Comparison of ENCODE assay signal across 29 cellular contexts in genomic region chr14:100581228-100582145, GRCh38. TPM values are rescaled to one million over a fixed set of nuclear protein-coding genes. Genes with fewer than 3 reads are reported as not detected.
DNase-seq lines count a peak whose midpoint lies in the region; ATAC-seq and TF ChIP-seq lines count a peak whose summit lies in the region.
"Had no signal": no experiment of that assay in that cellular context is flagged by ENCODE, and none has a peak within 500 bp of the region (broad histone marks: within the 10 kb centered on the region; RNA-seq: fewer than 3 reads in every experiment).

No MANE protein-coding gene starts in this region.

- H2BK12ac ChIP-seq in neuronal stem cell (ENCODE audit: low read length), result no peak overlapping the region

- peak overlapping the region; percentile 80 for H3K23ac ChIP-seq in neuronal stem cell (ENCODE audit: low read depth, low read length, poor library complexity)

- peak overlapping the region; percentile 93 for H2AK5ac ChIP-seq in neuronal stem cell (ENCODE audit: low read depth, low read length)

- ATAC-seq in Right ventricle myocardium superior (ENCODE audit: poor library complexity), result no peak
- no peak for ATAC-seq in naive thymus-derived CD4-positive, alpha-beta T cell
- no peak for ATAC-seq in HG03196 (IDR thresholded peaks at IDR 0.05; ENCODE audit: unreplicated experiment)
- ATAC-seq: activated CD4-positive, CD25-positive, alpha-beta regulatory T cell treated with anti-CD3 and anti-CD28 coated beads, Interleukin-2, amount 50 U/mL, for 24 hours; esophagus mucosa; gastrocnemius medialis had no signal

- TF ChIP-seq CTCF in BE2C (IDR thresholded peaks at IDR 0.05; ENCODE audit: low read depth, low read length) (no peak), testis (IDR thresholded peaks at IDR 0.05) (no peak)

- no peak overlapping the region for H3K27ac ChIP-seq in neuronal stem cell (replicated peaks; ENCODE audit: low read length)
- no peak overlapping the region for H3K27ac ChIP-seq in naive thymus-derived CD4-positive, alpha-beta T cell (ENCODE audit: low read depth, low read length)
- H3K27ac ChIP-seq in testis, result no peak overlapping the region
- H3K27ac ChIP-seq: gastrocnemius medialis, tibial nerve had no signal

- CTCF ChIA-PET in naive thymus-derived CD4-positive, alpha-beta T cell (lab: Charles Lee), result no interaction called here

- no peak overlapping the region for H3K4me3 ChIP-seq in BE2C (ENCODE audit: low read depth, low read length)
- H3K4me3 ChIP-seq in H7 (ENCODE audit: insufficient read depth, low read depth, low read length), result no peak overlapping the region
- no peak overlapping the region for H3K4me3 ChIP-seq in neuronal stem cell (ENCODE audit: low read length in 2 of 2)
- no peak overlapping the region for H3K4me3 ChIP-seq in naive thymus-derived CD4-positive, alpha-beta T cell (ENCODE audit: low read length)
- no peak overlapping the region for H3K4me3 ChIP-seq in testis
- H3K4me3 ChIP-seq: gastrocnemius medialis, tibial nerve had no signal

- H3K14ac ChIP-seq in neuronal stem cell (ENCODE audit: low read length), result peak overlapping the region; percentile 76

- no peak overlapping the region for H2BK120ac ChIP-seq in neuronal stem cell (ENCODE audit: low read depth, low read length)

- H3K9ac ChIP-seq in neuronal stem cell (ENCODE audit: low read depth, low read length, poor library complexity), result no peak overlapping the region

- H3K27ac Mint-ChIP-seq in naive thymus-derived CD4-positive, alpha-beta T cell, result no peak overlapping the region
- H3K27ac Mint-ChIP-seq: activated naive CD4-positive, alpha-beta T cell treated with anti-CD3 and anti-CD28 coated beads, Interleukin-2, amount 50 U/mL, for 24 hours; nephron; progenitor cell of endocrine pancreas; stimulated activated naive CD8-positive, alpha-beta T cell treated with anti-CD3 and anti-CD28 coated beads, Interleukin-15, Interleukin-2, amounts not matched to agents 100 ng/mL and 50 ng/mL, for 24 hours had no signal

- peaks cover 0 to 5% (median 0%) of the 10 kb centered on the region in 5 donors for H3K27me3 Mint-ChIP-seq in naive thymus-derived CD4-positive, alpha-beta T cell
- H3K27me3 Mint-ChIP-seq: activated naive CD4-positive, alpha-beta T cell treated with anti-CD3 and anti-CD28 coated beads, Interleukin-2, amount 50 U/mL, for 24 hours; CD4-positive, alpha-beta memory T cell had no signal

- peaks cover 0 to 3% (median 0%) of the 10 kb centered on the region in 11 donors for H3K9me3 Mint-ChIP-seq in naive thymus-derived CD4-positive, alpha-beta T cell
- H3K9me3 Mint-ChIP-seq: activated naive CD4-positive, alpha-beta T cell treated with anti-CD3 and anti-CD28 coated beads, Interleukin-2, amount 50 U/mL, for 24 hours; nephron; stimulated activated naive CD8-positive, alpha-beta T cell treated with anti-CD3 and anti-CD28 coated beads, Interleukin-15, Interleukin-2, amounts not matched to agents 100 ng/mL and 50 ng/mL, for 24 hours had no signal

- H3K27me3 ChIP-seq in BE2C (no peaks in the 10 kb centered on the region), H7 (ENCODE audit: control insufficient read depth, insufficient read depth, low read length) (peaks cover 15% of the 10 kb centered on the region), neuronal stem cell (ENCODE audit: control insufficient read depth in 3 of 3, insufficient read depth in 3 of 3, low read depth in 1 of 3, low read length in 3 of 3) (peaks cover 2 to 36% (median 10%) of the 10 kb centered on the region in 3 experiments), testis (no peaks in the 10 kb centered on the region)
- H3K27me3 ChIP-seq in naive thymus-derived CD4-positive, alpha-beta T cell (ENCODE audit: control insufficient read depth in 2 of 2, insufficient read depth in 2 of 2, low read length in 2 of 2), result no peaks in the 10 kb centered on the region

- no peak overlapping the region for H4K91ac ChIP-seq in neuronal stem cell (ENCODE audit: low read depth, low read length, poor library complexity)

- H3K4me3 Mint-ChIP-seq in naive thymus-derived CD4-positive, alpha-beta T cell, result no peak overlapping the region
- H3K4me3 Mint-ChIP-seq: activated naive CD4-positive, alpha-beta T cell treated with anti-CD3 and anti-CD28 coated beads, Interleukin-2, amount 50 U/mL, for 24 hours; CD4-positive, alpha-beta memory T cell; nephron; stimulated activated naive CD8-positive, alpha-beta T cell treated with anti-CD3 and anti-CD28 coated beads, Interleukin-15, Interleukin-2, amounts not matched to agents 100 ng/mL and 50 ng/mL, for 24 hours had no signal

- H3K79me1 ChIP-seq in neuronal stem cell (ENCODE audit: low read depth, low read length), result peaks cover 1% of the 10 kb centered on the region

- WGBS in neuronal stem cell (ENCODE audit: extremely low coverage in 2 of 2, insufficient read length in 2 of 2, insufficient replicate concordance in 1 of 2), 2 donors, result no CpG with 5 or more reads among the region's 28 CpGs
- WGBS in testis, 2 donors, result 85 to 90% methylated on average over 24 to 28 of the region's 28 CpGs

- peaks cover 0 to 2% (median 0%) of the 10 kb centered on the region in 7 donors for H3K4me1 Mint-ChIP-seq in naive thymus-derived CD4-positive, alpha-beta T cell
- H3K4me1 Mint-ChIP-seq: activated naive CD4-positive, alpha-beta T cell treated with anti-CD3 and anti-CD28 coated beads, Interleukin-2, amount 50 U/mL, for 24 hours; nephron had no signal

- peaks cover 9% of the 10 kb centered on the region for H3K4me1 ChIP-seq in BE2C
- H3K4me1 ChIP-seq in neuronal stem cell (ENCODE audit: control insufficient read depth in 2 of 2, insufficient read depth in 1 of 2, low read depth in 1 of 2, low read length in 2 of 2), result peaks cover 5 to 6% of the 10 kb centered on the region in 2 donors
- peaks cover 0 to 6% of the 10 kb centered on the region in 2 donors for H3K4me1 ChIP-seq in naive thymus-derived CD4-positive, alpha-beta T cell (ENCODE audit: control insufficient read depth in 2 of 2, insufficient read depth in 2 of 2, low read length in 2 of 2)
- no peaks in the 10 kb centered on the region for H3K4me1 ChIP-seq in testis
- H3K4me1 ChIP-seq: gastrocnemius medialis had no signal

- peak; percentile 57 for DNase-seq in BE2C
- DNase-seq in H7, result peak; percentile 53
- peak; percentile 36 for DNase-seq in Right ventricle myocardium superior
- DNase-seq in neuronal stem cell (ENCODE audit: low spot score), result no peak
- DNase-seq in naive thymus-derived CD4-positive, alpha-beta T cell, result no peak
- DNase-seq in testis, result no peak
- no peak for DNase-seq in kidney tubule cell (ENCODE audit: low spot score)
- DNase-seq: activated CD8-positive, alpha-beta memory T cell treated with anti-CD3 and anti-CD28 coated beads for 24 hours; activated T-cell treated with anti-CD3 and anti-CD28 coated beads, Interleukin-2, amount 50 U/mL, for 48 hours; cerebellar nuclear complex; effector CD8-positive, alpha-beta T cell; gastrocnemius medialis; GDM1; HCEC 1CT; midbrain; NCI-H1092 treated with DMSO at 0.1 percent for 48 hours; NCI-H2029 treated with DMSO at 0.1 percent for 48 hours; NCI-H82; small intestine; stimulated activated CD4-positive, alpha-beta T cell treated with anti-CD3 and anti-CD28 coated beads, Interleukin-4, amount 100 ng/mL, for 24 hours had no signal

- POLR2A ChIA-PET in naive thymus-derived CD4-positive, alpha-beta T cell (lab: Charles Lee), result no interaction called here

- no peaks in the 10 kb centered on the region for H3K36me3 ChIP-seq in BE2C
- no peaks in the 10 kb centered on the region for H3K36me3 ChIP-seq in H7 (replicated peaks; ENCODE audit: control insufficient read depth, insufficient read depth, low read length)
- H3K36me3 ChIP-seq in neuronal stem cell (replicated peaks in 1 of 2; ENCODE audit: control insufficient read depth in 2 of 2, insufficient read depth in 2 of 2, low read length in 2 of 2), result no peaks in the 10 kb centered on the region
- no peaks in the 10 kb centered on the region for H3K36me3 ChIP-seq in naive thymus-derived CD4-positive, alpha-beta T cell (ENCODE audit: control insufficient read depth in 2 of 3, insufficient read depth in 3 of 3, low read length in 3 of 3)
- no peaks in the 10 kb centered on the region for H3K36me3 ChIP-seq in testis (ENCODE audit: low read depth, missing control alignments)
- H3K36me3 ChIP-seq: gastrocnemius medialis, tibial nerve had no signal

- intact Hi-C loops in Right ventricle myocardium superior (cut with DNase I) (no loop called here), testis (cut with DNase I; ENCODE audit: low total_unique reads) (no loop called here)
- intact Hi-C loops in naive thymus-derived CD4-positive, alpha-beta T cell (cut with micrococcal nuclease), result no loop called here

- peak overlapping the region; percentile 9 for H4K8ac ChIP-seq in neuronal stem cell (ENCODE audit: low read depth, low read length)

- no peak overlapping the region for H3K4ac ChIP-seq in neuronal stem cell (ENCODE audit: low read length)

- H3K36me3 Mint-ChIP-seq in naive thymus-derived CD4-positive, alpha-beta T cell, result no peaks in the 10 kb centered on the region
- H3K36me3 Mint-ChIP-seq: activated naive CD4-positive, alpha-beta T cell treated with anti-CD3 and anti-CD28 coated beads, Interleukin-2, amount 50 U/mL, for 24 hours; CD4-positive, alpha-beta memory T cell had no signal

- peak overlapping the region; percentile 53 for H3K18ac ChIP-seq in neuronal stem cell (ENCODE audit: low read length)

- no peak for TF ChIP-seq POLR2A in testis (IDR thresholded peaks at IDR 0.05)

- peak overlapping the region; percentile 56 for H2BK5ac ChIP-seq in neuronal stem cell (ENCODE audit: low read length)

- H3K4me2 ChIP-seq in neuronal stem cell (ENCODE audit: insufficient read depth, low read length, poor library complexity, severe bottlenecking), result no peak overlapping the region

- peak overlapping the region; percentile 60 for H2BK15ac ChIP-seq in neuronal stem cell (ENCODE audit: low read length)

- H2AFZ ChIP-seq in neuronal stem cell (ENCODE audit: low read length), result no peak overlapping the region

- H3K9me3 ChIP-seq in BE2C (no peaks in the 10 kb centered on the region), neuronal stem cell (replicated peaks in 1 of 2; ENCODE audit: control insufficient read depth in 2 of 2, insufficient read depth in 1 of 2, low read depth in 1 of 2, low read length in 2 of 2) (no peaks in the 10 kb centered on the region), testis (no peaks in the 10 kb centered on the region)
- H3K9me3 ChIP-seq in naive thymus-derived CD4-positive, alpha-beta T cell (ENCODE audit: control insufficient read depth in 2 of 3, low read length in 3 of 3), result no peaks in the 10 kb centered on the region
- H3K9me3 ChIP-seq: gastrocnemius medialis had no signal

RNA-seq across cellular contexts. Expression of gene BEGAIN, which starts 5.7 kb away (rescaled TPM):
- 178 TPM for polyA plus RNA-seq in BE2C (2012; ENCODE audit: insufficient read depth, insufficient read length, low read depth)
- total RNA-seq in H7 (2014; rRNA removed; shearing (Covaris generic)), result 1.3 and 3.3 TPM in 2 replicates
- total RNA-seq in Right ventricle myocardium superior (0.46 TPM), testis (1 to 10 TPM; 6.9 to 7.6 TPM)
- 20.9 TPM for polyA plus RNA-seq in neuronal stem cell (2013, experiment 1 of 2)
- polyA plus RNA-seq in neuronal stem cell (2013, experiment 2 of 2), result 20.1 TPM
- total RNA-seq in naive thymus-derived CD4-positive, alpha-beta T cell, result 1 to 10 TPM in 4 of 5 experiments, under 1 TPM in 1; 0.73 to 2.4 (median 1.5) TPM
- under 1 TPM; 0.38 to 0.64 TPM for polyA plus RNA-seq in naive thymus-derived CD4-positive, alpha-beta T cell
- polyA plus RNA-seq in testis (ENCODE audit: insufficient read depth, low read depth, low replicate concordance), result 4.5 TPM

Comparison
In these comparisons a context has a peak if more than half of its experiments do, and no peak if none do; other contexts are left out.
1. DNase-seq: peak in BE2C (single experiment), H7 (single experiment) and Right ventricle myocardium superior (single experiment); none in neuronal stem cell (single experiment), naive thymus-derived CD4-positive, alpha-beta T cell (0 of 9), testis (single experiment) and kidney tubule cell (single experiment).